Comparison of ENCODE assay signal across 9 cellular contexts in genomic region chr19:31979362-31979761, GRCh38.
"Had no signal": no experiment of that assay in that cellular context is flagged by ENCODE, and none has a peak within 500 bp of the region (broad histone marks: within the 10 kb centered on the region; RNA-seq: fewer than 3 reads in every experiment).

No MANE protein-coding gene starts in this region.

- ATAC-seq: HCT116, K562 had no signal

- H3K4me3 ChIP-seq: GM23248, HAP-1, K562 had no signal

- FAIRE-seq: HTR-8/SVneo, K562 had no signal

- H3K4me3 Mint-ChIP-seq: HFFc6 had no signal

- H3K27ac ChIP-seq: GM23248 had no signal

- H3K9me3 ChIP-seq: HAP-1 had no signal

- DNase-seq: GM23248, GOT3, H7, HFFc6, IMR-90 had no signal

- H3K36me3 ChIP-seq: HAP-1 had no signal

- H3K27ac Mint-ChIP-seq: HFFc6 had no signal

- H3K4me1 ChIP-seq: HAP-1 had no signal
